Comparison of ENCODE assay signal across 10 cellular contexts in genomic region chr1:223720987-223721591, GRCh38.
DNase-seq lines count a peak whose midpoint lies in the region; ATAC-seq lines count a peak whose summit lies in the region.
"Had no signal": no experiment of that assay in that cellular context is flagged by ENCODE, and none has a peak within 500 bp of the region (broad histone marks: within the 10 kb centered on the region; RNA-seq: fewer than 3 reads in every experiment).

No MANE protein-coding gene starts in this region.

- H3K4me1 ChIP-seq in adipocyte (ENCODE audit: control insufficient read depth, insufficient read depth, low read length) (peaks cover 52% of the 10 kb centered on the region), stomach smooth muscle (ENCODE audit: control insufficient read depth, insufficient read depth, low read length) (peaks cover 27% of the 10 kb centered on the region)

- peak overlapping the region; percentile 24 for H3K27ac ChIP-seq in stomach smooth muscle (ENCODE audit: low read length)

- DNase-seq in SIG-M5 treated with dmso at 0.1 percent for 504 hours (lab: John Stamatoyannopoulos, UW; ENCODE audit: unreplicated experiment) = peak; percentile 65
- DNase-seq in SIG-M5 (lab: John Stamatoyannopoulos, UW) = no peak
- DNase-seq in adipocyte (ENCODE audit: low read depth) = peak; percentile 93
- peak; percentile 41 for DNase-seq in kidney glomerular epithelial cell (lab: John Stamatoyannopoulos, UW)
- no peak for DNase-seq in T-helper 9 cell
- no peak for DNase-seq in DMS53 treated with DMSO at 0.1 percent for 48 hours (lab: John Stamatoyannopoulos, UW; ENCODE audit: unreplicated experiment)
- DNase-seq: activated gamma-delta T cell; stimulated activated naive CD4-positive, alpha-beta T cell had no signal

- H3K27me3 ChIP-seq in adipocyte (replicated peaks; ENCODE audit: control insufficient read depth, insufficient read depth, low read length) (no peaks in the 10 kb centered on the region), stomach smooth muscle (ENCODE audit: control insufficient read depth in 1 of 2, insufficient read depth in 2 of 2, low read length in 2 of 2) (no peaks in the 10 kb centered on the region)

- ATAC-seq in GM19328 (IDR thresholded peaks at IDR 0.05; ENCODE audit: unreplicated experiment) = no peak

- peak overlapping the region; percentile 34 for H3K9ac ChIP-seq in adipocyte (ENCODE audit: low read length)
- no peak overlapping the region for H3K9ac ChIP-seq in stomach smooth muscle (ENCODE audit: low read length in 2 of 2)

- H3K4me3 ChIP-seq in adipocyte (ENCODE audit: low read length) (peak overlapping the region; percentile 31), stomach smooth muscle (ENCODE audit: low read length in 2 of 2) (no peak overlapping the region)

- H3K36me3 ChIP-seq in adipocyte (ENCODE audit: control insufficient read depth, insufficient read depth, low read length, severe bottlenecking) (peaks cover 56% of the 10 kb centered on the region), stomach smooth muscle (ENCODE audit: control insufficient read depth in 2 of 2, insufficient read depth in 2 of 2, low read length in 2 of 2) (peaks cover 21 to 31% of the 10 kb centered on the region in 2 donors)

- H3K9me3 ChIP-seq in adipocyte (ENCODE audit: control insufficient read depth, low read length) (no peaks in the 10 kb centered on the region), stomach smooth muscle (ENCODE audit: control insufficient read depth in 2 of 2, low read length in 2 of 2) (no peaks in the 10 kb centered on the region)

Comparison
In these comparisons a context has a peak if more than half of its experiments do, and no peak if none do; other contexts are left out.
1. DNase-seq: peak in SIG-M5 treated with dmso at 0.1 percent for 504 hours (single experiment), adipocyte (single experiment) and kidney glomerular epithelial cell (single experiment); none in SIG-M5 (single experiment), T-helper 9 cell (single experiment) and DMS53 treated with DMSO at 0.1 percent for 48 hours (single experiment).